Comparison of ENCODE assay signal across 9 cellular contexts in the genomic region with DNA sequence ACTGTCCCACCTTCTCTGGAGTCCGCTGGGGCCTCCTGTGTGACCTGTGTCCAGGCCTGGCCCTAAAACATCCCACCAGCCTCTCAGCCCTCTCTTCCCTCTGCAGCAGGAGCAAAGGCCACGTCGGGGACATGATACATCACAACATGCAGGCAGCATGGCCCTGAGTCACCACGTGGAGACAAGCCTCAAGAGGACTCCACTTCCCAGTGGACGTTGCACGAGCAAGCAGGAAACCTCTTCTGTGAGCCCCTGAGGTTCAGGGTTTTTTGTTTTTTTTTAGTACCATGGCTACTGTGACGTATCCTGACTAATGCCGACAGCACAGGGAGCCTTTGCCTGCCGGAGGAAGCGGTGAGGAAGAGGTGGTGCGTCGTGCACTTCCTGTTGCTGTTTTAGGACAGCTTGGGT.
DNase-seq lines count a peak whose midpoint lies in the region; ATAC-seq and TF ChIP-seq lines count a peak whose summit lies in the region.
"Had no signal": no experiment of that assay in that cellular context is flagged by ENCODE, and none has a peak within 500 bp of the region (broad histone marks: within the 10 kb centered on the region; RNA-seq: fewer than 3 reads in every experiment).

No MANE protein-coding gene starts in this region.

- no peaks in the 10 kb centered on the region for H3K9me3 ChIP-seq in mucosa of descending colon

- DNase-seq in Right ventricle myocardium superior (peak; percentile 48), cardiac septum (ENCODE audit: low spot score) (no peak), mucosa of descending colon (peak in 1 of 3 donors; percentile 12), retina (no peak), NK-92 (lab: John Stamatoyannopoulos, UW; ENCODE audit: unreplicated experiment) (no peak), cerebellar nuclear complex (lab: John Stamatoyannopoulos, UW) (no peak)
- peak; percentile 59 for DNase-seq in activated effector memory CD4-positive, alpha-beta T cell treated with Interleukin-2 at 50 U/mL for 16 hours

- no peak overlapping the region for H3K4me3 ChIP-seq in mucosa of descending colon
- H3K4me3 ChIP-seq: dorsolateral prefrontal cortex had no signal

- H3K4me1 ChIP-seq in mucosa of descending colon (ENCODE audit: low read depth), result no peaks in the 10 kb centered on the region

- no peak for TF ChIP-seq CTCF in mucosa of descending colon (IDR thresholded peaks at IDR 0.05)

- H3K36me3 ChIP-seq in mucosa of descending colon (ENCODE audit: low read depth), result no peaks in the 10 kb centered on the region

- no peak for ATAC-seq in Right ventricle myocardium superior (ENCODE audit: poor library complexity)
- ATAC-seq in mucosa of descending colon, result peak; percentile 70
- ATAC-seq in GM21367 (IDR thresholded peaks at IDR 0.05; ENCODE audit: unreplicated experiment), result no peak

- intact Hi-C loops in Right ventricle myocardium superior (cut with DNase I), result no loop called here
- intact Hi-C loops in cardiac septum (cut with DNase I), result no loop called here
- intact Hi-C loops in mucosa of descending colon (cut with DNase I, micrococcal nuclease), result no loop called here

Comparison
In these comparisons a context has a peak if more than half of its experiments do, and no peak if none do; other contexts are left out.
1. DNase-seq: peak in Right ventricle myocardium superior (single experiment) and activated effector memory CD4-positive, alpha-beta T cell treated with Interleukin-2 at 50 U/mL for 16 hours (single experiment); none in cardiac septum (single experiment), retina (single experiment), NK-92 (single experiment) and cerebellar nuclear complex (0 of 2).